8 cellular contexts compared by ENCODE assay signal in the genomic region with DNA sequence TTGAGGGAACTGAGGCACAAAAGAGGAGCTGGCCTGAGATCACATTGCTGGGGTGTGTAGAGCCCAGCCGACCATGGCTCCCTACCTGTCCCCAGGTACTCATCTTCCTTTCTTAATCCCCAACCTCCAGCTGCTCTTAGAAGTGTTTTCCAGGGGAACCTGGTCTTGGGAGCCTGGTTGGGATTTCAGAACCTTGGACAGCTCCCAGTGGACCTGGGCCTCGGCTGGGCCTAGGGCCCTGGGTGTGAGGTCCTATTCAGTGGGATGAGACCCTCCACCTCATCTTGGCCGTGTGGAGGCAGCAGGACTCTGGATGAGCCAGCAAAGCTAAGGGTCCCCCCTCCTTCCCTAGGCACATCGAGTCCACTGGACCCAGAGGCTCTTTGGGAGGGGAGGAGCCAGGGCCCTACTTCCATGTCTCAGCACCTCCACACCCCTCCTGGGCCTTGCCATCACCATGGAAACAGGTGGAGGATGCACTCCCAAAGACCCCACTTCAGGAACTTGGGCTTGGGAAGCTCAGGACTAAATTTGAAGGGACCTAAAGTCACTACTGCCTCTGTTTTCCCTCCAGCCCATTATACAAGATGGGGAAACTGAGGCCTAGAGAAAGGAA. TPM values are rescaled to one million over a fixed set of nuclear protein-coding genes. Genes with fewer than 3 reads are reported as not detected.
DNase-seq lines count a peak whose midpoint lies in the region; ATAC-seq, FAIRE-seq and TF ChIP-seq lines count a peak whose summit lies in the region.

No MANE protein-coding gene starts in this region.

- H3K27ac ChIP-seq in CD4-positive, alpha-beta memory T cell (ENCODE audit: low read depth, low read length), result no peak overlapping the region
- no peak overlapping the region for H3K27ac ChIP-seq in astrocyte (ENCODE audit: low read depth, low read length)
- no peak overlapping the region for H3K27ac ChIP-seq in CD4-positive, alpha-beta T cell (ENCODE audit: low read depth, low read length)
- no peak overlapping the region for H3K27ac ChIP-seq in aorta (ENCODE audit: low read depth in 1 of 2, low read length in 2 of 2)

- H4K20me1 ChIP-seq in astrocyte (ENCODE audit: insufficient read depth, low read length), result peaks cover 3% of the 10 kb centered on the region

- H3K4me1 Mint-ChIP-seq in CD4-positive, alpha-beta memory T cell, result no peaks in the 10 kb centered on the region
- H3K4me1 Mint-ChIP-seq in astrocyte (ENCODE audit: low read depth, unreplicated experiment), result no peaks in the 10 kb centered on the region
- no peaks in the 10 kb centered on the region for H3K4me1 Mint-ChIP-seq in CD4-positive, alpha-beta T cell (ENCODE audit: low read depth)

- H3K4me3 ChIP-seq in CD4-positive, alpha-beta memory T cell (ENCODE audit: low read length in 2 of 2), result no peak overlapping the region
- H3K4me3 ChIP-seq in astrocyte (ENCODE audit: insufficient read depth, low read depth, low read length) (no peak overlapping the region), aorta (ENCODE audit: low read length in 2 of 2) (no peak overlapping the region)

- TF ChIP-seq CTCF in astrocyte (IDR thresholded peaks at IDR 0.05; ENCODE audit: insufficient read depth, low read depth, low read length), result no peak
- TF ChIP-seq CTCF in CD4-positive, alpha-beta T cell (IDR thresholded peaks at IDR 0.05), result no peak

- no peak for FAIRE-seq in HTR-8/SVneo (lab: Jason Lieb, UNC)
- no peak for FAIRE-seq in astrocyte (lab: Jason Lieb, UNC)

- H3K4me2 ChIP-seq in astrocyte (ENCODE audit: low read length), result no peak overlapping the region

- no peak overlapping the region for H3K4me3 Mint-ChIP-seq in CD4-positive, alpha-beta memory T cell
- H3K4me3 Mint-ChIP-seq in astrocyte (ENCODE audit: unreplicated experiment), result no peak overlapping the region
- no peak overlapping the region for H3K4me3 Mint-ChIP-seq in CD4-positive, alpha-beta T cell

- H3K9me3 ChIP-seq in CD4-positive, alpha-beta memory T cell (ENCODE audit: control insufficient read depth in 1 of 2, low read length in 2 of 2), result no peaks in the 10 kb centered on the region
- H3K9me3 ChIP-seq in astrocyte (ENCODE audit: insufficient read depth, low read depth, low read length) (no peaks in the 10 kb centered on the region), aorta (ENCODE audit: control insufficient read depth, low read length) (no peaks in the 10 kb centered on the region)
- H3K9me3 ChIP-seq in CD4-positive, alpha-beta T cell (ENCODE audit: control insufficient read depth, low read length), result no peaks in the 10 kb centered on the region

- WGBS in aorta, 2 donors, result 13 to 14% methylated on average over 4 of the region's 4 CpGs

- intact Hi-C loops in CD4-positive, alpha-beta memory T cell (cut with micrococcal nuclease), result no loop called here
- intact Hi-C loops in CD4-positive, alpha-beta T cell (cut with DNase I, micrococcal nuclease), result no loop called here
- intact Hi-C loops in aorta (cut with DNase I), result no loop called here

- no peaks in the 10 kb centered on the region for H3K36me3 ChIP-seq in CD4-positive, alpha-beta memory T cell (ENCODE audit: insufficient read depth, low read length)
- no peaks in the 10 kb centered on the region for H3K36me3 ChIP-seq in astrocyte (ENCODE audit: insufficient read depth, low read length)
- H3K36me3 ChIP-seq in aorta (ENCODE audit: control insufficient read depth in 1 of 2, insufficient read depth in 2 of 2, low read length in 1 of 2), result no peaks in the 10 kb centered on the region

- H3K36me3 Mint-ChIP-seq in CD4-positive, alpha-beta memory T cell, result no peaks in the 10 kb centered on the region
- no peaks in the 10 kb centered on the region for H3K36me3 Mint-ChIP-seq in astrocyte (ENCODE audit: low read depth, unreplicated experiment)
- H3K36me3 Mint-ChIP-seq in CD4-positive, alpha-beta T cell (ENCODE audit: low read depth), result no peaks in the 10 kb centered on the region

- H3K9ac ChIP-seq in astrocyte (ENCODE audit: low read length), result no peak overlapping the region

- peak in 3 of 5 donors; percentile 1 to 24 (median 3) for DNase-seq in CD4-positive, alpha-beta memory T cell
- DNase-seq in HTR-8/SVneo (ENCODE audit: insufficient read length, low spot score) (peak; percentile 86), astrocyte (ENCODE audit: low read depth) (peak; percentile 25), left lobe of liver (ENCODE audit: low spot score) (no peak), NCI-H2227 treated with DMSO at 0.1 percent for 48 hours (lab: John Stamatoyannopoulos, UW) (no peak), NOMO-1 treated with DMSO at 0.1 percent for 48 hours (lab: John Stamatoyannopoulos, UW; ENCODE audit: unreplicated experiment) (no peak), aorta (no peak)
- DNase-seq in CD4-positive, alpha-beta T cell, result no peak

- H3K27me3 ChIP-seq in CD4-positive, alpha-beta memory T cell (ENCODE audit: insufficient read depth, low read length), result no peaks in the 10 kb centered on the region
- H3K27me3 ChIP-seq in astrocyte (ENCODE audit: insufficient read depth, low read length) (no peaks in the 10 kb centered on the region), aorta (ENCODE audit: control insufficient read depth in 1 of 2, insufficient read depth in 2 of 2, low read length in 1 of 2) (no peaks in the 10 kb centered on the region)
- H3K27me3 ChIP-seq in CD4-positive, alpha-beta T cell (ENCODE audit: control insufficient read depth, insufficient read depth, low read length), result no peaks in the 10 kb centered on the region

- H3K27me3 Mint-ChIP-seq in CD4-positive, alpha-beta memory T cell, result peaks cover 10 to 14% of the 10 kb centered on the region in 2 donors
- H3K27me3 Mint-ChIP-seq in astrocyte (ENCODE audit: low read depth, unreplicated experiment), result peaks cover 20% of the 10 kb centered on the region
- H3K27me3 Mint-ChIP-seq in CD4-positive, alpha-beta T cell, result peaks cover 17% of the 10 kb centered on the region

- ATAC-seq in left lobe of liver (peak; percentile 78), aorta (ENCODE audit: low FRiP score) (no peak)
- ATAC-seq in CD4-positive, alpha-beta T cell (ENCODE audit: poor library complexity), result no peak

- H2AFZ ChIP-seq in astrocyte (ENCODE audit: low read depth, low read length), result no peak overlapping the region

- no peaks in the 10 kb centered on the region for H3K9me3 Mint-ChIP-seq in CD4-positive, alpha-beta memory T cell
- H3K9me3 Mint-ChIP-seq in astrocyte (ENCODE audit: unreplicated experiment), result peaks cover 3% of the 10 kb centered on the region
- no peaks in the 10 kb centered on the region for H3K9me3 Mint-ChIP-seq in CD4-positive, alpha-beta T cell

- no peaks in the 10 kb centered on the region for H3K79me2 ChIP-seq in astrocyte (ENCODE audit: insufficient read depth, low read length)

- CTCF ChIA-PET in CD4-positive, alpha-beta memory T cell (lab: Charles Lee; ENCODE audit: partially characterized antibody), result no interaction called here
- CTCF ChIA-PET in CD4-positive, alpha-beta T cell (lab: Charles Lee), result no interaction called here

- POLR2A ChIA-PET in CD4-positive, alpha-beta memory T cell (lab: Charles Lee; ENCODE audit: partially characterized antibody), result no interaction called here
- POLR2A ChIA-PET in CD4-positive, alpha-beta T cell (lab: Charles Lee), result no interaction called here

- H3K27ac Mint-ChIP-seq in CD4-positive, alpha-beta memory T cell, result peak overlapping the region in 1 of 7 donors; percentile 57
- H3K27ac Mint-ChIP-seq in astrocyte (ENCODE audit: unreplicated experiment), result no peak overlapping the region
- no peak overlapping the region for H3K27ac Mint-ChIP-seq in CD4-positive, alpha-beta T cell

- no peaks in the 10 kb centered on the region for H3K4me1 ChIP-seq in CD4-positive, alpha-beta memory T cell (ENCODE audit: insufficient read depth, low read length)
- H3K4me1 ChIP-seq in astrocyte (ENCODE audit: insufficient read depth, low read length) (no peaks in the 10 kb centered on the region), aorta (ENCODE audit: control insufficient read depth in 1 of 2, insufficient read depth in 2 of 2, low read length in 2 of 2) (no peaks in the 10 kb centered on the region)

RNA-seq across cellular contexts. Expression of a gene that starts 38.5 kb away (rescaled TPM):
- total RNA-seq in CD4-positive, alpha-beta memory T cell, result 10 to 100 TPM; 38.1 to 50.2 TPM
- polyA plus RNA-seq in CD4-positive, alpha-beta memory T cell, result 10 to 100 TPM; 13.3 to 23.9 TPM
- total RNA-seq in astrocyte (129 and 135 TPM in 2 replicates), left lobe of liver (20.0 TPM), aorta (100 to 1,000 TPM; 110 to 150 TPM)
- 10 to 100 TPM; 16.0 to 16.1 TPM for total RNA-seq in CD4-positive, alpha-beta T cell
- 10 to 100 TPM; 33.2 to 85.9 TPM for polyA plus RNA-seq in aorta

Comparison
In these comparisons a context has a peak if more than half of its experiments do, and no peak if none do; other contexts are left out.
1. DNase-seq: peak in CD4-positive, alpha-beta memory T cell (3 of 5), HTR-8/SVneo (single experiment) and astrocyte (single experiment); none in left lobe of liver (single experiment), CD4-positive, alpha-beta T cell (0 of 10), NCI-H2227 treated with DMSO at 0.1 percent for 48 hours (single experiment), NOMO-1 treated with DMSO at 0.1 percent for 48 hours (single experiment) and aorta (0 of 2).